Comparison of ENCODE assay signal across 1 cellular context in genomic region chr3:8506611-8507061, GRCh38.
TF ChIP-seq lines count a peak whose summit lies in the region.

No MANE protein-coding gene starts in this region.

TF ChIP-seq in SK-N-SH, 30 proteins besides CTCF, POLR2A, EP300 and RAD21 (continued from another document):
- TF ChIP-seq USF1 (IDR thresholded peaks at IDR 0.05; ENCODE audit: borderline replicate concordance, low read depth) (no peak), MAX (IDR thresholded peaks at IDR 0.05; ENCODE audit: low read depth) (no peak), FOSL2 (IDR thresholded peaks at IDR 0.05; ENCODE audit: borderline replicate concordance, low read depth) (peak; percentile 74), RCOR1 (IDR thresholded peaks at IDR 0.05; ENCODE audit: low read length) (no peak), TAF1 (IDR thresholded peaks at IDR 0.05; ENCODE audit: borderline replicate concordance, low read depth, low read length) (no peak), CHD2 (IDR thresholded peaks at IDR 0.05; ENCODE audit: low read length, partially characterized antibody) (no peak), IRF3 (IDR thresholded peaks at IDR 0.05; ENCODE audit: low read depth, low read length) (no peak), TCF12 (IDR thresholded peaks at IDR 0.05) (peak; percentile 95), ELF1 (IDR thresholded peaks at IDR 0.05) (no peak), USF2 (IDR thresholded peaks at IDR 0.05; ENCODE audit: borderline replicate concordance, low read depth, low read length) (no peak), JUND (IDR thresholded peaks at IDR 0.05) (peak; percentile 81), YY1 (IDR thresholded peaks at IDR 0.05; ENCODE audit: low read depth) (no peak), ZBTB33 (IDR thresholded peaks at IDR 0.05; ENCODE audit: borderline replicate concordance, low read depth) (no peak)
